In genomic region chr4:71187399-71188196, GRCh38 we compare ENCODE assay signal across 8 cellular contexts.
DNase-seq lines count a peak whose midpoint lies in the region; ATAC-seq and TF ChIP-seq lines count a peak whose summit lies in the region.

No MANE protein-coding gene starts in this region.

- H3K4me3 ChIP-seq in heart right ventricle: peak overlapping the region; percentile 50 to 82 (median 71)

- H3K4me1 ChIP-seq in heart right ventricle: peaks cover 0 to 36% (median 23%) of the 10 kb centered on the region in 9 donors

- WGBS in heart right ventricle, 2 donors: 1% methylated on average over 39 to 46 of the region's 46 CpGs

- DNase-seq in NCI-H748 (lab: John Stamatoyannopoulos, UW; ENCODE audit: unreplicated experiment) (peak; percentile 6), NCI-H748 treated with DMSO at 0.1 percent for 48 hours (lab: John Stamatoyannopoulos, UW) (no peak), LHCN-M2 (ENCODE audit: low read depth) (peak; percentile 23), heart right ventricle (peak; percentile 16 to 25), posterior cingulate gyrus (peak; percentile 13 to 89 (median 21)), NCI-H82 (lab: John Stamatoyannopoulos, UW) (no peak)
- DNase-seq in activated naive CD4-positive, alpha-beta T cell treated with anti-CD3 and anti-CD28 coated beads for 36 hours: peak; percentile 20

- peak overlapping the region; percentile 68 to 90 (median 84) for H3K27ac ChIP-seq in heart right ventricle

- peak overlapping the region; percentile 70 for H3K4me3 Mint-ChIP-seq in activated naive CD4-positive, alpha-beta T cell treated with anti-CD3 and anti-CD28 coated beads for 36 hours

- H3K27me3 ChIP-seq in heart right ventricle: peaks cover 0 to 55% (median 11%) of the 10 kb centered on the region in 7 donors

- H3K27me3 Mint-ChIP-seq in activated naive CD4-positive, alpha-beta T cell treated with anti-CD3 and anti-CD28 coated beads for 36 hours (ENCODE audit: low read depth): peaks cover 59% of the 10 kb centered on the region

- no peaks in the 10 kb centered on the region for H3K9me3 ChIP-seq in heart right ventricle

- intact Hi-C loops in activated naive CD4-positive, alpha-beta T cell treated with anti-CD3 and anti-CD28 coated beads for 36 hours (cut with micrococcal nuclease): loop anchor here (5.0 kb wide), 2 partner anchors 195 to 370 kb away; partner anchors contain the start of gene DCK
- intact Hi-C loops in heart right ventricle (cut with DNase I) (loop anchor here in 7 of 10 donors (5.0 to 10.0 kb wide), 9 partner anchors 40 to 527 kb away; no protein-coding TSS in a partner anchor), posterior cingulate gyrus (cut with DNase I) (no loop called here)

- no peak overlapping the region for H3K27ac Mint-ChIP-seq in activated naive CD4-positive, alpha-beta T cell treated with anti-CD3 and anti-CD28 coated beads for 36 hours

- ATAC-seq in heart right ventricle (peak; percentile 24 to 70 (median 50)), HG03342 (IDR thresholded peaks at IDR 0.05; ENCODE audit: unreplicated experiment) (no peak)

- H3K9me3 Mint-ChIP-seq in activated naive CD4-positive, alpha-beta T cell treated with anti-CD3 and anti-CD28 coated beads for 36 hours: no peaks in the 10 kb centered on the region

- TF ChIP-seq CTCF in heart right ventricle (IDR thresholded peaks at IDR 0.05): no peak

- CTCF ChIA-PET in activated naive CD4-positive, alpha-beta T cell treated with anti-CD3 and anti-CD28 coated beads for 36 hours (lab: Charles Lee): interaction anchor here (1.0 kb wide), 1 partner anchor 177 kb away, joined by 6 read pairs; no protein-coding TSS in a partner anchor

- H3K36me3 Mint-ChIP-seq in activated naive CD4-positive, alpha-beta T cell treated with anti-CD3 and anti-CD28 coated beads for 36 hours (ENCODE audit: low read depth): no peaks in the 10 kb centered on the region

- peaks cover 18% of the 10 kb centered on the region for H3K4me1 Mint-ChIP-seq in activated naive CD4-positive, alpha-beta T cell treated with anti-CD3 and anti-CD28 coated beads for 36 hours (ENCODE audit: low read depth)

- H3K36me3 ChIP-seq in heart right ventricle: no peaks in the 10 kb centered on the region

Comparison
In these comparisons a context has a peak if more than half of its experiments do, and no peak if none do; other contexts are left out.
1. DNase-seq: peak in NCI-H748 (single experiment), LHCN-M2 (single experiment), activated naive CD4-positive, alpha-beta T cell treated with anti-CD3 and anti-CD28 coated beads for 36 hours (single experiment), heart right ventricle (2 of 2) and posterior cingulate gyrus (10 of 10); none in NCI-H748 treated with DMSO at 0.1 percent for 48 hours (single experiment) and NCI-H82 (single experiment).